1 cellular context compared by ENCODE assay signal in genomic region chr1:161132410-161133219, GRCh38.
TF ChIP-seq lines count a peak whose summit lies in the region.

Gene DEDD, minus strand, starts transcription at chr1:161132667. Its CDS starts 8,205 bp downstream, at chr1:161124462.

TF ChIP-seq in HepG2, 621 proteins besides CTCF, POLR2A, EP300 and RAD21 (continued from another document):
- TF ChIP-seq ZNF142 (CRISPR knock-in tag; IDR thresholded peaks at IDR 0.05) = peak; percentile 48; the same call in 1 of the 2 replicates
- 0 out of 2 replicates have a peak, but pooled peaks have one; percentile 26 for TF ChIP-seq KDM2A (CRISPR knock-in tag; IDR thresholded peaks at IDR 0.05; ENCODE audit: borderline replicate concordance, low read depth)
- TF ChIP-seq NFE2L2 (IDR thresholded peaks at IDR 0.05; ENCODE audit: low read length) = no peak
- TF ChIP-seq NFRKB (IDR thresholded peaks at IDR 0.05) = peak; percentile 53
- TF ChIP-seq ZNF639 (CRISPR knock-in tag; conservative IDR thresholded peaks at IDR 0.05) = peak; percentile 98
- TF ChIP-seq EED (CRISPR knock-in tag; IDR thresholded peaks at IDR 0.05) = 0 out of 2 replicates have a peak, but pooled peaks have one; percentile 44
- TF ChIP-seq ATF7 (IDR thresholded peaks at IDR 0.05) = no peak
- TF ChIP-seq ATF7 (CRISPR knock-in tag; IDR thresholded peaks at IDR 0.05) = no peak
- TF ChIP-seq ZNF839 (CRISPR knock-in tag; IDR thresholded peaks at IDR 0.05; ENCODE audit: borderline replicate concordance) = peak; percentile 60; the same call in 1 of the 2 replicates
- TF ChIP-seq HNF4A (CRISPR knock-in tag; IDR thresholded peaks at IDR 0.05) = no peak
- no peak for TF ChIP-seq ZNF136 (CRISPR knock-in tag; IDR thresholded peaks at IDR 0.05; ENCODE audit: low read depth)
- peak; percentile 39; the same call in 1 of the 2 replicates for TF ChIP-seq BCL6 (CRISPR knock-in tag; IDR thresholded peaks at IDR 0.05)
- TF ChIP-seq YEATS4 (CRISPR knock-in tag; IDR thresholded peaks at IDR 0.05; ENCODE audit: borderline replicate concordance) = peak; percentile 76; the same call in 1 of the 2 replicates
- peak; percentile 69; the same call in 1 of the 2 replicates for TF ChIP-seq TFAP4 (IDR thresholded peaks at IDR 0.05; ENCODE audit: borderline replicate concordance, low read depth)
- peak; percentile 51; the same call in 1 of the 2 replicates for TF ChIP-seq UBTF (CRISPR knock-in tag; IDR thresholded peaks at IDR 0.05)
- TF ChIP-seq RBFOX2 (IDR thresholded peaks at IDR 0.05; ENCODE audit: low read depth, low read length) = peak; percentile 90
- 0 out of 2 replicates have a peak, but pooled peaks have one; percentile 30 for TF ChIP-seq TMF1 (CRISPR knock-in tag; IDR thresholded peaks at IDR 0.05; ENCODE audit: low read depth)
- TF ChIP-seq TOPORS (CRISPR knock-in tag; IDR thresholded peaks at IDR 0.05) = peak; percentile 29; the same call in 1 of the 2 replicates
- TF ChIP-seq ATF7-NPFF (CRISPR knock-in tag; IDR thresholded peaks at IDR 0.05; ENCODE audit: low read depth) = no peak
- no peak for TF ChIP-seq HES4 (CRISPR knock-in tag; IDR thresholded peaks at IDR 0.05; ENCODE audit: borderline replicate concordance)
- TF ChIP-seq ZNF550 (CRISPR knock-in tag; IDR thresholded peaks at IDR 0.05; ENCODE audit: borderline replicate concordance) = no peak
- TF ChIP-seq HMGXB3 (CRISPR knock-in tag; IDR thresholded peaks at IDR 0.05; ENCODE audit: borderline replicate concordance) = 0 out of 2 replicates have a peak, but pooled peaks have one; percentile 21
- TF ChIP-seq POLR2AphosphoS5 (IDR thresholded peaks at IDR 0.05; ENCODE audit: low read depth, low read length) = peak; percentile 53; the same call in 1 of the 2 replicates
- TF ChIP-seq ZNF274 (CRISPR knock-in tag; IDR thresholded peaks at IDR 0.05) = no peak
- no peak for TF ChIP-seq E2F2 (CRISPR knock-in tag; IDR thresholded peaks at IDR 0.05; ENCODE audit: borderline replicate concordance)
- TF ChIP-seq ELF1 (CRISPR knock-in tag; IDR thresholded peaks at IDR 0.05) = peak; percentile 75
